ENCODE assay signal across 1 cellular context in genomic region chr1:179058343-179059184, GRCh38.
TF ChIP-seq lines count a peak whose summit lies in the region.

No MANE protein-coding gene starts in this region.

TF ChIP-seq in IMR-90, 13 proteins besides CTCF, POLR2A, EP300 and RAD21 (continued from another document):
- TF ChIP-seq ELK1 (IDR thresholded peaks at IDR 0.05; ENCODE audit: borderline replicate concordance, low read depth, low read length) (no peak), MAZ (IDR thresholded peaks at IDR 0.05; ENCODE audit: borderline replicate concordance, low read depth, low read length) (no peak), MAFK (IDR thresholded peaks at IDR 0.05; ENCODE audit: low read depth, low read length) (no peak), FOS (IDR thresholded peaks at IDR 0.05; ENCODE audit: low read depth, low read length) (no peak), RCOR1 (IDR thresholded peaks at IDR 0.05; ENCODE audit: insufficient replicate concordance, low read length) (no peak), MXI1 (IDR thresholded peaks at IDR 0.05; ENCODE audit: borderline replicate concordance, low read depth, low read length) (no peak), CEBPB (IDR thresholded peaks at IDR 0.05; ENCODE audit: low read depth, low read length) (no peak), CHD1 (IDR thresholded peaks at IDR 0.05; ENCODE audit: low read depth, low read length) (no peak), BHLHE40 (IDR thresholded peaks at IDR 0.05; ENCODE audit: low read depth, low read length) (no peak)
- TF ChIP-seq, protein P1, sequence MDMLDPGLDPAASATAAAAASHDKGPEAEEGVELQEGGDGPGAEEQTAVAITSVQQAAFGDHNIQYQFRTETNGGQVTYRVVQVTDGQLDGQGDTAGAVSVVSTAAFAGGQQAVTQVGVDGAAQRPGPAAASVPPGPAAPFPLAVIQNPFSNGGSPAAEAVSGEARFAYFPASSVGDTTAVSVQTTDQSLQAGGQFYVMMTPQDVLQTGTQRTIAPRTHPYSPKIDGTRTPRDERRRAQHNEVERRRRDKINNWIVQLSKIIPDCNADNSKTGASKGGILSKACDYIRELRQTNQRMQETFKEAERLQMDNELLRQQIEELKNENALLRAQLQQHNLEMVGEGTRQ (IDR thresholded peaks at IDR 0.05; ENCODE audit: low read depth, low read length): no peak
TF ChIP-seq in IMR-90: peak in this region for 0.
